In genomic region chr20:1888796-1889463, GRCh38 we compare ENCODE assay signal across 13 cellular contexts. TPM values are rescaled to one million over a fixed set of nuclear protein-coding genes. Genes with fewer than 3 reads are reported as not detected.
DNase-seq lines count a peak whose midpoint lies in the region; ATAC-seq and TF ChIP-seq lines count a peak whose summit lies in the region.
"Had no signal": no experiment of that assay in that cellular context is flagged by ENCODE, and none has a peak within 500 bp of the region (broad histone marks: within the 10 kb centered on the region; RNA-seq: fewer than 3 reads in every experiment).

No MANE protein-coding gene starts in this region.

- intact Hi-C loops in A673 (cut with micrococcal nuclease; ENCODE audit: unreplicated experiment), result loop anchor here (5.0 kb wide), 1 partner anchor 283 kb away; no protein-coding TSS in a partner anchor

- H3K27ac ChIP-seq in A673 (ENCODE audit: low read depth, low read length, poor library complexity, severe bottlenecking), result peak overlapping the region; percentile 74
- H3K27ac ChIP-seq: body of pancreas, uterus had no signal

- DNase-seq in A673 (ENCODE audit: low spot score) (peak; percentile 94), KBM-7 (peak; percentile 81), adipocyte (ENCODE audit: low read depth) (peak; percentile 54), iPS-NIHi7 (ENCODE audit: extremely low spot score) (peak; percentile 59), SK-N-DZ (ENCODE audit: low spot score) (no peak)
- no peak for DNase-seq in activated T-cell treated with anti-CD3 and anti-CD28 coated beads, Interleukin-2, amount 50 U/mL, for 4 hours
- DNase-seq in stimulated activated CD4-positive, alpha-beta T cell treated with anti-CD3 and anti-CD28 coated beads, Interleukin-1b, Interleukin-23, amount 100 ng/mL, for 48 hours, result no peak
- DNase-seq in effector CD8-positive, alpha-beta T cell (lab: John Stamatoyannopoulos, UW), result no peak
- DNase-seq: activated CD8-positive, alpha-beta memory T cell treated with anti-CD3 and anti-CD28 coated beads, Interleukin-2, amount 50 U/mL, for 4 hours; NCI-H345 had no signal

- H3K9me3 Mint-ChIP-seq in activated T-cell treated with anti-CD3 and anti-CD28 coated beads, Interleukin-2, amount 50 U/mL, for 4 hours, result no peaks in the 10 kb centered on the region

- peaks cover 2% of the 10 kb centered on the region for H3K4me1 Mint-ChIP-seq in activated T-cell treated with anti-CD3 and anti-CD28 coated beads, Interleukin-2, amount 50 U/mL, for 4 hours (ENCODE audit: low read depth)

- no peak for ATAC-seq in activated T-cell treated with anti-CD3 and anti-CD28 coated beads, Interleukin-2, amount 50 U/mL, for 4 hours
- ATAC-seq: body of pancreas had no signal

- CTCF ChIA-PET in A673 (lab: Charles Lee), result interaction anchor here (0.9 to 1.3 kb wide), 2 partner anchors 37 to 87 kb away, joined by 3 read pairs; no protein-coding TSS in a partner anchor

- POLR2A ChIA-PET in A673 (lab: Charles Lee; ENCODE audit: low non-redundant PET), result interaction anchor here (0.5 to 0.6 kb wide), 2 partner anchors 188 to 485 kb away, joined by 3 to 10 read pairs; no protein-coding TSS in a partner anchor

- no peak overlapping the region for H3K4me3 Mint-ChIP-seq in activated T-cell treated with anti-CD3 and anti-CD28 coated beads, Interleukin-2, amount 50 U/mL, for 4 hours

- H3K9me3 ChIP-seq in A673 (ENCODE audit: low read depth, low read length, poor library complexity, severe bottlenecking), result no peaks in the 10 kb centered on the region
- no peaks in the 10 kb centered on the region for H3K9me3 ChIP-seq in adipocyte (ENCODE audit: control insufficient read depth, low read length)
- H3K9me3 ChIP-seq: body of pancreas, uterus had no signal

- H3K4me1 ChIP-seq in A673 (ENCODE audit: insufficient read depth, low read length, poor library complexity, severe bottlenecking), result peaks cover 62% of the 10 kb centered on the region
- H3K4me1 ChIP-seq in adipocyte (ENCODE audit: control insufficient read depth, insufficient read depth, low read length), result peaks cover 6% of the 10 kb centered on the region
- H3K4me1 ChIP-seq: uterus had no signal

- H3K9ac ChIP-seq in adipocyte (ENCODE audit: low read length), result no peak overlapping the region

- peaks cover 15% of the 10 kb centered on the region for H3K36me3 ChIP-seq in A673 (ENCODE audit: insufficient read depth, low read length, poor library complexity, severe bottlenecking)
- no peaks in the 10 kb centered on the region for H3K36me3 ChIP-seq in adipocyte (ENCODE audit: control insufficient read depth, insufficient read depth, low read length, severe bottlenecking)
- H3K36me3 ChIP-seq: uterus had no signal

- no TSS peak for BruUV-seq in A673 (replicated peaks; lab: Mats Ljungman, UMichigan)

- H3K27me3 ChIP-seq in A673 (replicated peaks; ENCODE audit: insufficient read depth, low read depth, low read length, poor library complexity) (no peaks in the 10 kb centered on the region), adipocyte (replicated peaks; ENCODE audit: control insufficient read depth, insufficient read depth, low read length) (no peaks in the 10 kb centered on the region)
- H3K27me3 ChIP-seq: body of pancreas, uterus had no signal

- peaks cover 52% of the 10 kb centered on the region for H3K27me3 Mint-ChIP-seq in activated T-cell treated with anti-CD3 and anti-CD28 coated beads, Interleukin-2, amount 50 U/mL, for 4 hours (ENCODE audit: low read depth)

- in situ Hi-C loops in KBM-7 (cut with MboI; ENCODE audit: low pct_unique_long_range_greater_than_20kb, low sequenced_read_pairs), result no loop called here

- no peaks in the 10 kb centered on the region for H3K36me3 Mint-ChIP-seq in activated T-cell treated with anti-CD3 and anti-CD28 coated beads, Interleukin-2, amount 50 U/mL, for 4 hours (ENCODE audit: insufficient read depth)

- H3K4me3 ChIP-seq in A673 (ENCODE audit: low read depth, low read length, poor library complexity, severe bottlenecking) (no peak overlapping the region), adipocyte (ENCODE audit: low read length) (no peak overlapping the region)
- H3K4me3 ChIP-seq: body of pancreas, uterus had no signal

- no peak for TF ChIP-seq CTCF in A673 (conservative IDR thresholded peaks at IDR 0.05; ENCODE audit: low read depth, low read length)

RNA-seq across cellular contexts. Expression of gene SIRPA, which starts 6.3 kb away (rescaled TPM):
- 81.0 and 81.2 TPM in 2 replicates for total RNA-seq in A673 (2021)
- total RNA-seq in activated T-cell treated with anti-CD3 and anti-CD28 coated beads, Interleukin-2, amount 50 U/mL, for 4 hours, result under 1 TPM; 0.26 to 0.84 (median 0.33) TPM
- polyA plus RNA-seq in SK-N-DZ (2014; cell fraction: cytosol; rRNA removed), result 0.63 and 0.71 TPM in 2 replicates
- polyA plus RNA-seq in SK-N-DZ (2014; cell fraction: nucleus; rRNA removed), result 1.1 and 1.6 TPM in 2 replicates
- total RNA-seq: T-helper 2 cell treated with Interferon-gamma antibody and Interleukin-4, amounts not matched to agents 100 ng/mL and 5 ng/mL, for 36 hours had no signal

Comparison
In these comparisons a context has a peak if more than half of its experiments do, and no peak if none do; other contexts are left out.
1. DNase-seq: peak in A673 (single experiment), KBM-7 (single experiment), adipocyte (single experiment) and iPS-NIHi7 (single experiment); none in activated T-cell treated with anti-CD3 and anti-CD28 coated beads, Interleukin-2, amount 50 U/mL, for 4 hours (single experiment), stimulated activated CD4-positive, alpha-beta T cell treated with anti-CD3 and anti-CD28 coated beads, Interleukin-1b, Interleukin-23, amount 100 ng/mL, for 48 hours (single experiment), effector CD8-positive, alpha-beta T cell (single experiment) and SK-N-DZ (single experiment).
2. RNA of gene SIRPA, which starts 6.3 kb away (total RNA-seq): 81.0 to 81.2 TPM in A673; 0.26 to 0.84 TPM in activated T-cell treated with anti-CD3 and anti-CD28 coated beads, Interleukin-2, amount 50 U/mL, for 4 hours; every median in the first group is over 10 times any median in the second.